Comparison of ENCODE assay signal across 1 cellular context in the genomic region with DNA sequence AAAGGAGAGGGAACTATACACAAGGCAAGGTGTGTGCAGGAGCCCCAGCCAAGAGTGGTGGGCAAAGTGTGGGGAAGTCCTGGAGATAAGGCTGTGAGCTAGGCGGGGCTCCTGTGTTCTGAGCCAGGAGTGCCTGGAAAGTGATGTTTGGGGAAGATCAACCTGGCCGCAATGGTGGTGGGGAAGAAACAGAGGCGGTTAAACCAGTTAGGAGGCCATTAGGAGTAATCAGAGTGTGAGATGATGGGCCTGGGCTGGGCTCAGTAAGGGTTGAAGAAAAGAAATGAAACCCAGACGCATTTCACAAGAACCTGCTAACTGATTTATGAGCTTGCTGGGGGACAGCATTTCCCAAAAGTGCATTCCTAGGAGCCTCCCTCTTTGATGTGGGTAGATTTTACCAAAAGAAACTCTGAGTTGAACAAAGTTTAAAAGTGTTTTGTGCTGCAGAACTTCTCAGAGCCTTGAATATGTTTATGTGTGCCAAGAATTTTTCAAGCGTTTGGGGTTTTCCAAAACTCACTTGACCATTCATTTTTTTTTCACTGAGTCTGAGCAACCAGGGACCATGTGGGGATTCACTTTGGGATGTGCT.
TF ChIP-seq lines count a peak whose summit lies in the region.

No MANE protein-coding gene starts in this region.

TF ChIP-seq in HepG2, 621 proteins besides CTCF, POLR2A, EP300 and RAD21:
- no peak for TF ChIP-seq MEIS1 (CRISPR knock-in tag; IDR thresholded peaks at IDR 0.05; ENCODE audit: borderline replicate concordance)
- TF ChIP-seq KLF13 (CRISPR knock-in tag; IDR thresholded peaks at IDR 0.05), result no peak
- no peak for TF ChIP-seq GATA4 (IDR thresholded peaks at IDR 0.05; ENCODE audit: borderline replicate concordance, low read depth)
- no peak for TF ChIP-seq FLYWCH1 (CRISPR knock-in tag; IDR thresholded peaks at IDR 0.05)
- no peak for TF ChIP-seq ZNF20 (CRISPR knock-in tag; IDR thresholded peaks at IDR 0.05)
- TF ChIP-seq, protein P1, sequence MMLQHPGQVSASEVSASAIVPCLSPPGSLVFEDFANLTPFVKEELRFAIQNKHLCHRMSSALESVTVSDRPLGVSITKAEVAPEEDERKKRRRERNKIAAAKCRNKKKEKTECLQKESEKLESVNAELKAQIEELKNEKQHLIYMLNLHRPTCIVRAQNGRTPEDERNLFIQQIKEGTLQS (CRISPR knock-in tag; IDR thresholded peaks at IDR 0.05), result no peak
- TF ChIP-seq, protein P2, sequence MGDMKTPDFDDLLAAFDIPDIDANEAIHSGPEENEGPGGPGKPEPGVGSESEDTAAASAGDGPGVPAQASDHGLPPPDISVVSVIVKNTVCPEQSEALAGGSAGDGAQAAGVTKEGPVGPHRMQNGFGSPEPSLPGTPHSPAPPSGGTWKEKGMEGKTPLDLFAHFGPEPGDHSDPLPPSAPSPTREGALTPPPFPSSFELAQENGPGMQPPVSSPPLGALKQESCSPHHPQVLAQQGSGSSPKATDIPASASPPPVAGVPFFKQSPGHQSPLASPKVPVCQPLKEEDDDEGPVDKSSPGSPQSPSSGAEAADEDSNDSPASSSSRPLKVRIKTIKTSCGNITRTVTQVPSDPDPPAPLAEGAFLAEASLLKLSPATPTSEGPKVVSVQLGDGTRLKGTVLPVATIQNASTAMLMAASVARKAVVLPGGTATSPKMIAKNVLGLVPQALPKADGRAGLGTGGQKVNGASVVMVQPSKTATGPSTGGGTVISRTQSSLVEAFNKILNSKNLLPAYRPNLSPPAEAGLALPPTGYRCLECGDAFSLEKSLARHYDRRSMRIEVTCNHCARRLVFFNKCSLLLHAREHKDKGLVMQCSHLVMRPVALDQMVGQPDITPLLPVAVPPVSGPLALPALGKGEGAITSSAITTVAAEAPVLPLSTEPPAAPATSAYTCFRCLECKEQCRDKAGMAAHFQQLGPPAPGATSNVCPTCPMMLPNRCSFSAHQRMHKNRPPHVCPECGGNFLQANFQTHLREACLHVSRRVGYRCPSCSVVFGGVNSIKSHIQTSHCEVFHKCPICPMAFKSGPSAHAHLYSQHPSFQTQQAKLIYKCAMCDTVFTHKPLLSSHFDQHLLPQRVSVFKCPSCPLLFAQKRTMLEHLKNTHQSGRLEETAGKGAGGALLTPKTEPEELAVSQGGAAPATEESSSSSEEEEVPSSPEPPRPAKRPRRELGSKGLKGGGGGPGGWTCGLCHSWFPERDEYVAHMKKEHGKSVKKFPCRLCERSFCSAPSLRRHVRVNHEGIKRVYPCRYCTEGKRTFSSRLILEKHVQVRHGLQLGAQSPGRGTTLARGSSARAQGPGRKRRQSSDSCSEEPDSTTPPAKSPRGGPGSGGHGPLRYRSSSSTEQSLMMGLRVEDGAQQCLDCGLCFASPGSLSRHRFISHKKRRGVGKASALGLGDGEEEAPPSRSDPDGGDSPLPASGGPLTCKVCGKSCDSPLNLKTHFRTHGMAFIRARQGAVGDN (CRISPR knock-in tag; IDR thresholded peaks at IDR 0.05), result no peak
- TF ChIP-seq HIVEP1 (CRISPR knock-in tag; IDR thresholded peaks at IDR 0.05), result no peak
- no peak for TF ChIP-seq MTA1 (CRISPR knock-in tag; IDR thresholded peaks at IDR 0.05; ENCODE audit: borderline replicate concordance)
- TF ChIP-seq, protein P3, sequence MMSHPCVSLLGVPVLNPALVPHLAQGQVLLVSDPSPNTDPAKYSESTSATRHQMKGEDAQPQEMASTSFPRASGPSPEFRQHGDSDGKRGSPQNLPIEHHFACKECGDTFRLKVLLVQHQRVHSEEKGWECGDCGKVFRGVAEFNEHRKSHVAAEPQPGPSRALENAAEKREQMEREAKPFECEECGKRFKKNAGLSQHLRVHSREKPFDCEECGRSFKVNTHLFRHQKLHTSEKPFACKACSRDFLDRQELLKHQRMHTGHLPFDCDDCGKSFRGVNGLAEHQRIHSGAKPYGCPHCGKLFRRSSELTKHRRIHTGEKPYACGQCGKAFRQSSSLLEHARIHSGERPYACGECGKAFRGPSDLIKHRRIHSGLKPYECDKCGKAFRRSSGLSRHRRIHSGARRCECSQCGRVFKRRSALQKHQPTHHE (CRISPR knock-in tag; IDR thresholded peaks at IDR 0.05; ENCODE audit: borderline replicate concordance), result no peak
- no peak for TF ChIP-seq ZNF343 (CRISPR knock-in tag; IDR thresholded peaks at IDR 0.05)
